ENCODE assay signal across 9 cellular contexts in genomic region chr12:8698132-8698829, GRCh38. TPM values are rescaled to one million over a fixed set of nuclear protein-coding genes. Genes with fewer than 3 reads are reported as not detected.
DNase-seq lines count a peak whose midpoint lies in the region; ATAC-seq and TF ChIP-seq lines count a peak whose summit lies in the region.
"Had no signal": no experiment of that assay in that cellular context is flagged by ENCODE, and none has a peak within 500 bp of the region (broad histone marks: within the 10 kb centered on the region; RNA-seq: fewer than 3 reads in every experiment).

No MANE protein-coding gene starts in this region.

- peak overlapping the region; percentile 85 for H3K27ac Mint-ChIP-seq in activated CD4-positive, alpha-beta T cell treated with anti-CD3 and anti-CD28 coated beads for 36 hours
- H3K27ac Mint-ChIP-seq in dendritic cell treated with granulocyte-macrophage colony-stimulating factor and Interleukin-4, amounts not matched to agents 40 ng/mL and 50 ng/mL, for 4 days = peak overlapping the region; percentile 87

- TF ChIP-seq CTCF in C4-2B (conservative IDR thresholded peaks at IDR 0.05) (no peak), lower lobe of right lung (IDR thresholded peaks at IDR 0.05) (no peak)

- H3K36me3 Mint-ChIP-seq in activated CD4-positive, alpha-beta T cell treated with anti-CD3 and anti-CD28 coated beads for 36 hours (ENCODE audit: low read depth) = no peaks in the 10 kb centered on the region
- H3K36me3 Mint-ChIP-seq in dendritic cell treated with granulocyte-macrophage colony-stimulating factor and Interleukin-4, amounts not matched to agents 40 ng/mL and 50 ng/mL, for 4 days (ENCODE audit: low read depth) = peaks cover 14% of the 10 kb centered on the region

- H3K36me3 ChIP-seq in lower lobe of right lung = no peaks in the 10 kb centered on the region

- TF ChIP-seq EP300 in Ishikawa (IDR thresholded peaks at IDR 0.05; ENCODE audit: borderline replicate concordance) = 0 out of 2 replicates have a peak, but pooled peaks have one; percentile 6

- H3K4me3 Mint-ChIP-seq in activated CD4-positive, alpha-beta T cell treated with anti-CD3 and anti-CD28 coated beads for 36 hours = peak overlapping the region; percentile 86
- peak overlapping the region; percentile 96 for H3K4me3 Mint-ChIP-seq in dendritic cell treated with granulocyte-macrophage colony-stimulating factor and Interleukin-4, amounts not matched to agents 40 ng/mL and 50 ng/mL, for 4 days

- H3K27me3 ChIP-seq in lower lobe of right lung (ENCODE audit: low read depth) = no peaks in the 10 kb centered on the region

- CTCF ChIA-PET in activated CD4-positive, alpha-beta T cell treated with anti-CD3 and anti-CD28 coated beads for 36 hours (lab: Charles Lee) = interaction anchor here (0.6 to 1.0 kb wide), 2 partner anchors 40 to 681 kb away, joined by 3 read pairs; no protein-coding TSS in a partner anchor

- H3K9me3 Mint-ChIP-seq in activated CD4-positive, alpha-beta T cell treated with anti-CD3 and anti-CD28 coated beads for 36 hours (ENCODE audit: low read depth) = no peaks in the 10 kb centered on the region
- no peaks in the 10 kb centered on the region for H3K9me3 Mint-ChIP-seq in dendritic cell treated with granulocyte-macrophage colony-stimulating factor and Interleukin-4, amounts not matched to agents 40 ng/mL and 50 ng/mL, for 4 days

- peak; percentile 63 for DNase-seq in activated CD4-positive, alpha-beta T cell treated with anti-CD3 and anti-CD28 coated beads for 36 hours
- peak; percentile 81 for DNase-seq in lower lobe of right lung
- DNase-seq in stimulated activated CD8-positive, alpha-beta memory T cell treated with anti-CD3 and anti-CD28 coated beads, Interleukin-12 subunit alpha, Interleukin-12 subunit beta, amount 100 ng/mL, for 1 hour (ENCODE audit: low read depth) = peak; percentile 28
- DNase-seq in dedifferentiated amniotic fluid mesenchymal stem cell (ENCODE audit: extremely low spot score) = no peak

- H3K27me3 Mint-ChIP-seq in activated CD4-positive, alpha-beta T cell treated with anti-CD3 and anti-CD28 coated beads for 36 hours = peaks cover 2% of the 10 kb centered on the region
- H3K27me3 Mint-ChIP-seq in dendritic cell treated with granulocyte-macrophage colony-stimulating factor and Interleukin-4, amounts not matched to agents 40 ng/mL and 50 ng/mL, for 4 days = peaks cover 20% of the 10 kb centered on the region

- POLR2A ChIA-PET in activated CD4-positive, alpha-beta T cell treated with anti-CD3 and anti-CD28 coated beads for 36 hours (lab: Charles Lee) = interaction anchor here (1.0 kb wide), 1 partner anchor 251 kb away, joined by 4 read pairs; the partner anchor contains the start of gene M6PR

- no peaks in the 10 kb centered on the region for H3K9me3 ChIP-seq in lower lobe of right lung

- H3K27ac ChIP-seq in C4-2B = peak overlapping the region; percentile 67
- H3K27ac ChIP-seq in lower lobe of right lung = peak overlapping the region; percentile 89

- peaks cover 41% of the 10 kb centered on the region for H3K4me1 ChIP-seq in lower lobe of right lung

- ATAC-seq in GM21390 (IDR thresholded peaks at IDR 0.05; ENCODE audit: unreplicated experiment) = peak; percentile 34
- peak; percentile 27 for ATAC-seq in activated CD4-positive, alpha-beta T cell treated with anti-CD3 and anti-CD28 coated beads for 36 hours
- ATAC-seq in lower lobe of right lung = peak; percentile 79 to 80

- H3K4me3 ChIP-seq in lower lobe of right lung = peak overlapping the region; percentile 89

- TF ChIP-seq RAD21 in Ishikawa (IDR thresholded peaks at IDR 0.05; ENCODE audit: low read depth) = no peak

- H3K4me1 Mint-ChIP-seq in activated CD4-positive, alpha-beta T cell treated with anti-CD3 and anti-CD28 coated beads for 36 hours = peaks cover 13% of the 10 kb centered on the region
- H3K4me1 Mint-ChIP-seq in dendritic cell treated with granulocyte-macrophage colony-stimulating factor and Interleukin-4, amounts not matched to agents 40 ng/mL and 50 ng/mL, for 4 days (ENCODE audit: low read depth) = peaks cover 18% of the 10 kb centered on the region

- intact Hi-C loops in activated CD4-positive, alpha-beta T cell treated with anti-CD3 and anti-CD28 coated beads for 36 hours (cut with DNase I, micrococcal nuclease) = loop anchor here in 1 of 2 experiments (5.0 kb wide), 2 partner anchors 194 to 456 kb away; no protein-coding TSS in a partner anchor
- intact Hi-C loops in dendritic cell treated with granulocyte-macrophage colony-stimulating factor and Interleukin-4, amounts not matched to agents 40 ng/mL and 50 ng/mL, for 4 days (cut with micrococcal nuclease) = no loop called here
- intact Hi-C loops in lower lobe of right lung (cut with DNase I) = no loop called here

TF ChIP-seq in Ishikawa, 13 proteins besides CTCF, POLR2A, EP300 and RAD21:
- TF ChIP-seq TAF1 (IDR thresholded peaks at IDR 0.05; ENCODE audit: low read depth) (0 out of 2 replicates have a peak, but pooled peaks have one; percentile 26), ZBTB7A (IDR thresholded peaks at IDR 0.05; ENCODE audit: low read depth) (peak; percentile 82), NFIC (IDR thresholded peaks at IDR 0.05) (no peak; the same call in 1 of the 2 replicates), CREB1 (IDR thresholded peaks at IDR 0.05; ENCODE audit: low read depth) (no peak), FOXM1 (IDR thresholded peaks at IDR 0.05; ENCODE audit: borderline replicate concordance, low read depth) (no peak), YY1 (IDR thresholded peaks at IDR 0.05; ENCODE audit: low read depth) (peak; percentile 8; the same call in 1 of the 2 replicates), REST (IDR thresholded peaks at IDR 0.05; ENCODE audit: low read depth) (no peak), CEBPB (IDR thresholded peaks at IDR 0.05) (no peak), USF1 (IDR thresholded peaks at IDR 0.05) (peak; percentile 94), TCF12 (IDR thresholded peaks at IDR 0.05; ENCODE audit: low read depth) (peak; percentile 6; the same call in 1 of the 2 replicates), MAX (IDR thresholded peaks at IDR 0.05) (peak; percentile 56), EGR1 (IDR thresholded peaks at IDR 0.05) (no peak), TEAD4 (IDR thresholded peaks at IDR 0.05) (peak; percentile 25; the same call in 1 of the 2 replicates)

RNA-seq across cellular contexts. Expression of gene RIMKLB, which starts 0.5 kb away (rescaled TPM):
- total RNA-seq in activated CD4-positive, alpha-beta T cell treated with anti-CD3 and anti-CD28 coated beads for 36 hours = 1 to 10 TPM; 5.2 to 5.3 TPM
- 30.5 TPM for total RNA-seq in lower lobe of right lung

RNA-seq across cellular contexts. Expression of gene MFAP5, which starts 35.7 kb away (rescaled TPM):
- not detected for total RNA-seq in activated CD4-positive, alpha-beta T cell treated with anti-CD3 and anti-CD28 coated beads for 36 hours
- 50.2 TPM for total RNA-seq in lower lobe of right lung
- total RNA-seq: NCI-H460 had no signal

Comparison
In these comparisons a context has a peak if more than half of its experiments do, and no peak if none do; other contexts are left out.
1. ATAC-seq: peak in every context shown above with its lines; median percentile 80 in lower lobe of right lung; 34 in GM21390; 27 in activated CD4-positive, alpha-beta T cell treated with anti-CD3 and anti-CD28 coated beads for 36 hours.
2. RNA of gene MFAP5, which starts 35.7 kb away (total RNA-seq): 50.2 TPM in lower lobe of right lung (single experiment); not detected in activated CD4-positive, alpha-beta T cell treated with anti-CD3 and anti-CD28 coated beads for 36 hours; every median in the first group is over 10 times any median in the second.